ENCODE assay signal across 8 cellular contexts in genomic region chr12:53676715-53677611, GRCh38. TPM values are rescaled to one million over a fixed set of nuclear protein-coding genes. Genes with fewer than 3 reads are reported as not detected.
DNase-seq lines count a peak whose midpoint lies in the region; ATAC-seq and TF ChIP-seq lines count a peak whose summit lies in the region.

No MANE protein-coding gene starts in this region.

- peak overlapping the region; percentile 79 for H3K9ac ChIP-seq in NT2/D1 (ENCODE audit: insufficient read length, low read depth)

- H3K9me3 ChIP-seq in NT2/D1 (ENCODE audit: insufficient read depth, low read length) = no peaks in the 10 kb centered on the region
- no peaks in the 10 kb centered on the region for H3K9me3 ChIP-seq in hepatocyte (ENCODE audit: low read depth)

- H3K36me3 ChIP-seq in NT2/D1 (ENCODE audit: insufficient read depth, insufficient read length, low read length) (peaks cover 29% of the 10 kb centered on the region), hepatocyte (replicated peaks; ENCODE audit: insufficient read depth, low read depth) (no peaks in the 10 kb centered on the region)

- in situ Hi-C loops in astrocyte of the cerebellum (cut with HindIII; ENCODE audit: low sequenced_read_pairs) = no loop called here

- peaks cover 13% of the 10 kb centered on the region for H3K27me3 Mint-ChIP-seq in progenitor cell of endocrine pancreas

- peak overlapping the region; percentile 91 for H3K4me3 Mint-ChIP-seq in progenitor cell of endocrine pancreas (ENCODE audit: low read depth)

- H3K27ac Mint-ChIP-seq in progenitor cell of endocrine pancreas = peak overlapping the region; percentile 97

- peak overlapping the region; percentile 90 for H3K27ac ChIP-seq in hepatocyte

- H3K4me1 Mint-ChIP-seq in progenitor cell of endocrine pancreas (ENCODE audit: low read depth) = peaks cover 24% of the 10 kb centered on the region

- no peaks in the 10 kb centered on the region for H4K20me1 ChIP-seq in hepatocyte (ENCODE audit: insufficient read depth, poor library complexity, severe bottlenecking)

- H3K9me3 Mint-ChIP-seq in progenitor cell of endocrine pancreas (ENCODE audit: low read depth) = no peaks in the 10 kb centered on the region

- peak overlapping the region; percentile 85 for H3K4me2 ChIP-seq in hepatocyte

- H3K4me3 ChIP-seq in GM08714 (ENCODE audit: low read length) (peak overlapping the region; percentile 36; the same call in 1 of the 2 replicates), NT2/D1 (ENCODE audit: insufficient read length, low read depth) (peak overlapping the region; percentile 79), astrocyte of the cerebellum (ENCODE audit: low read depth, low read length) (peak overlapping the region; percentile 5), hepatocyte (peak overlapping the region; percentile 35)

- no peak for ATAC-seq in HG03159 (IDR thresholded peaks at IDR 0.05; ENCODE audit: unreplicated experiment)

- H3K27me3 ChIP-seq in NT2/D1 (ENCODE audit: insufficient read depth, insufficient read length) = peaks cover 2% of the 10 kb centered on the region
- peaks cover 8% of the 10 kb centered on the region for H3K27me3 ChIP-seq in hepatocyte

- peak; percentile 56 for DNase-seq in NT2/D1 (ENCODE audit: low read depth, low spot score)
- DNase-seq in astrocyte of the cerebellum (ENCODE audit: low read depth) = no peak
- peak; percentile 35 for DNase-seq in hepatocyte (ENCODE audit: low spot score)
- DNase-seq in progenitor cell of endocrine pancreas (ENCODE audit: low spot score, unreplicated experiment) = peak; percentile 18
- no peak for DNase-seq in 8988T
- no peak for DNase-seq in COR-L47 (lab: John Stamatoyannopoulos, UW)

- no peaks in the 10 kb centered on the region for H3K9me2 ChIP-seq in hepatocyte (replicated peaks; ENCODE audit: insufficient read depth)

- H2AFZ ChIP-seq in hepatocyte = peak overlapping the region; percentile 93

- peaks cover 3% of the 10 kb centered on the region for H3K4me1 ChIP-seq in NT2/D1 (ENCODE audit: insufficient read depth, insufficient read length)
- H3K4me1 ChIP-seq in hepatocyte (ENCODE audit: insufficient read depth) = peaks cover 29% of the 10 kb centered on the region

- H3K36me3 Mint-ChIP-seq in progenitor cell of endocrine pancreas (ENCODE audit: insufficient read depth) = peaks cover 9% of the 10 kb centered on the region

- TF ChIP-seq CTCF in astrocyte of the cerebellum (IDR thresholded peaks at IDR 0.05; ENCODE audit: low read depth, low read length, missing control alignments) (no peak), hepatocyte (IDR thresholded peaks at IDR 0.05; ENCODE audit: poor library complexity) (no peak), progenitor cell of endocrine pancreas (IDR thresholded peaks at IDR 0.05; ENCODE audit: unreplicated experiment) (no peak)

- H3K79me2 ChIP-seq in hepatocyte = peaks cover 25% of the 10 kb centered on the region

- 9% methylated on average over 53 of the region's 59 CpGs for WGBS in hepatocyte (ENCODE audit: low lambda C conversion rate, missing lambda C conversion rate)

RNA-seq across cellular contexts. Expression of gene ATP5MC2, which starts 1.1 kb away (rescaled TPM):
- total RNA-seq in hepatocyte = 252 and 329 TPM in 2 replicates
- 301 and 306 TPM in 2 replicates for polyA plus RNA-seq in hepatocyte
- total RNA-seq in progenitor cell of endocrine pancreas = 316 and 327 TPM in 2 replicates

RNA-seq across cellular contexts. Expression of gene CALCOCO1, which starts 50.3 kb away (rescaled TPM):
- total RNA-seq in hepatocyte (63.5 and 71.3 TPM in 2 replicates), progenitor cell of endocrine pancreas (89.5 and 101 TPM in 2 replicates)
- polyA plus RNA-seq in hepatocyte = 74.4 and 83.1 TPM in 2 replicates

RNA-seq across cellular contexts. Expression of gene ATF7, which starts 50.8 kb away (rescaled TPM):
- 12.6 and 17.8 TPM in 2 replicates for total RNA-seq in hepatocyte
- 19.2 and 20.5 TPM in 2 replicates for polyA plus RNA-seq in hepatocyte
- 47.5 and 51.7 TPM in 2 replicates for total RNA-seq in progenitor cell of endocrine pancreas

Comparison
In these comparisons a context has a peak if more than half of its experiments do, and no peak if none do; other contexts are left out.
1. H3K4me3 ChIP-seq: peak in every context shown above with its lines; median percentile 79 in NT2/D1; 36 in GM08714; 35 in hepatocyte; 5 in astrocyte of the cerebellum.
2. DNase-seq: peak in NT2/D1 (single experiment), hepatocyte (single experiment) and progenitor cell of endocrine pancreas (single experiment); none in astrocyte of the cerebellum (single experiment), 8988T (single experiment) and COR-L47 (single experiment).